ENCODE assay signal across 9 cellular contexts in the genomic region with DNA sequence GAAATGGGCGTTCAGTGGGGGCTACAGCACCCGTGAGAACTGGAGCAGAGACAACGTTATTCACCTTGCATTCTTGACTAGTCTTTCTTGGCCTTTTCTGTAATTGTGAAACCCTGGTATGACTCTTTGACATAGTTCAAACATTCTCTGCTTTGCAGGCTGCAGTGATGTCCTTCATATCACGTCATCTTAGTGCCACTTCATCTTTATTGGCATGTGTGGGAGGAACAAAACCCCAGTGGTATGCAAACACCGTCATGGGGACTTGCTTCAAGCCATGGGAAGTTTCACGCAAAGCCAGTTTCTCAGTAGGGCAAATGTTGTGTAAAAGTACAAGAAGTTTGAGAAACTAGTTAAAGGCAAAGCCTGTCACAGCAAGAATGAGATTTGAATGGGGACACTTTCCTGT. TPM values are rescaled to one million over a fixed set of nuclear protein-coding genes. Genes with fewer than 3 reads are reported as not detected.
A peak's percentile ranks its signal among the peaks of the same experiment; 100 is the strongest.
DNase-seq lines count a peak whose midpoint lies in the region; ATAC-seq, FAIRE-seq and TF ChIP-seq lines count a peak whose summit lies in the region.
"Had no signal": no experiment of that assay in that cellular context is flagged by ENCODE, and none has a peak within 500 bp of the region (broad histone marks: within the 10 kb centered on the region; RNA-seq: fewer than 3 reads in every experiment).

No MANE protein-coding gene starts in this region.

- no peaks in the 10 kb centered on the region; the same call in 1 of the 2 replicates for H3K9me1 ChIP-seq in IMR-90 (ENCODE audit: insufficient read depth, low read length)

- no peak; the same call in 1 of the 2 replicates for TF ChIP-seq POLR2A in GM12892 (IDR thresholded peaks at IDR 0.05; ENCODE audit: low read depth, low read length)
- TF ChIP-seq POLR2A in IMR-90 (IDR thresholded peaks at IDR 0.05; ENCODE audit: low read depth, low read length) = no peak
- TF ChIP-seq POLR2A in suprapubic skin (IDR thresholded peaks at IDR 0.05) = no peak

- H2BK15ac ChIP-seq in IMR-90 (ENCODE audit: low read depth, low read length) = no peak overlapping the region

- no peak for TF ChIP-seq EP300 in suprapubic skin (IDR thresholded peaks at IDR 0.05)

- no peak overlapping the region for H2BK120ac ChIP-seq in IMR-90 (ENCODE audit: low read depth, low read length)

- TF ChIP-seq RAD21 in IMR-90 (IDR thresholded peaks at IDR 0.05; ENCODE audit: low read length) = no peak

- peak overlapping the region; percentile 15 for H2AFZ ChIP-seq in IMR-90 (replicated peaks; ENCODE audit: low read length, poor library complexity)
- H2AFZ ChIP-seq in fibroblast of lung (ENCODE audit: low read length) = no peak overlapping the region

- H3K36me3 ChIP-seq in IMR-90 (ENCODE audit: control insufficient read depth, insufficient read depth, low read length) (no peaks in the 10 kb centered on the region), fibroblast of lung (ENCODE audit: control insufficient read depth, insufficient read depth, low read length) (no peaks in the 10 kb centered on the region), suprapubic skin (no peaks in the 10 kb centered on the region)

- no peak overlapping the region for H4K5ac ChIP-seq in IMR-90 (ENCODE audit: low read depth, low read length)

- H3K9me3 ChIP-seq in IMR-90 (ENCODE audit: control insufficient read depth, insufficient read depth, low read length) (no peaks in the 10 kb centered on the region), fibroblast of lung (ENCODE audit: control insufficient read depth, insufficient read depth, low read depth, low read length) (no peaks in the 10 kb centered on the region), suprapubic skin (no peaks in the 10 kb centered on the region)

- H3K27ac ChIP-seq in IMR-90 (ENCODE audit: insufficient read depth, low read length) = no peak overlapping the region
- H3K27ac ChIP-seq in fibroblast of lung (ENCODE audit: insufficient read depth, low read length) = no peak overlapping the region
- H3K27ac ChIP-seq in suprapubic skin = no peak overlapping the region

- no peak overlapping the region for H2BK5ac ChIP-seq in IMR-90 (ENCODE audit: low read depth, low read length, poor library complexity, severe bottlenecking)

- dilution Hi-C loops in IMR-90 (cut with HindIII; ENCODE audit: low sequenced_read_pairs, unreplicated experiment) = no loop called here

- H2BK20ac ChIP-seq in IMR-90 (ENCODE audit: low read depth, low read length) = no peak overlapping the region

- in situ Hi-C loops in IMR-90 (cut with MboI; ENCODE audit: low sequenced_read_pairs) = no loop called here

- no peaks in the 10 kb centered on the region for H3K79me1 ChIP-seq in IMR-90 (ENCODE audit: low read depth in 1 of 2, low read length in 2 of 2)

- H3K4ac ChIP-seq in IMR-90 (ENCODE audit: low read depth, low read length) = no peak overlapping the region

- POLR2A ChIA-PET in IMR-90 (lab: Charles Lee; ENCODE audit: unreplicated experiment) = no interaction called here

- ATAC-seq in GM21529 (IDR thresholded peaks at IDR 0.05; ENCODE audit: unreplicated experiment) = peak; percentile 95
- ATAC-seq in IMR-90 (ENCODE audit: low read depth) = no peak

- no CpG with 5 or more reads among the region's 6 CpGs for WGBS in IMR-90 (ENCODE audit: extremely low coverage in 2 of 2, insufficient read length in 1 of 2), 2 experiments
- 70% methylated on average over 6 of the region's 6 CpGs for WGBS in suprapubic skin

- H2AK9ac ChIP-seq in IMR-90 (replicated peaks; ENCODE audit: low read depth, low read length, poor library complexity) = no peak overlapping the region

- DNase-seq in GM12892 (ENCODE audit: insufficient read length) (peak; percentile 41), IMR-90 (peak; percentile 67), fibroblast of lung (ENCODE audit: low read depth in 2 of 2) (peak; percentile 7 to 35), NCI-H2029 treated with DMSO at 0.1 percent for 48 hours (lab: John Stamatoyannopoulos, UW) (no peak), suprapubic skin (ENCODE audit: low spot score in 2 of 2) (no peak), posterior vena cava (ENCODE audit: low spot score) (no peak), putamen (ENCODE audit: low spot score) (no peak)

- H3K4me3 ChIP-seq in IMR-90 (ENCODE audit: insufficient read depth, low read depth, low read length) (no peak overlapping the region), fibroblast of lung (replicated peaks in 1 of 4; ENCODE audit: control extremely low read depth in 1 of 4, insufficient read depth in 1 of 4, low read depth in 3 of 4, low read length in 4 of 4) (no peak overlapping the region), suprapubic skin (no peak overlapping the region)

- H4K20me1 ChIP-seq in IMR-90 (ENCODE audit: insufficient read depth, low read length) (no peaks in the 10 kb centered on the region), fibroblast of lung (ENCODE audit: control insufficient read depth, extremely low read depth, insufficient read depth, low read length) (no peaks in the 10 kb centered on the region)

- H3K14ac ChIP-seq in IMR-90 (replicated peaks; ENCODE audit: low read depth, low read length) = no peak overlapping the region

- no peaks in the 10 kb centered on the region for H3K79me2 ChIP-seq in fibroblast of lung (ENCODE audit: control insufficient read depth, insufficient read depth, low read length)

- CTCF ChIA-PET in IMR-90 (lab: Yijun Ruan, JAX) = no interaction called here

- H3K4me1 ChIP-seq in IMR-90 (ENCODE audit: control insufficient read depth, insufficient read depth, low read length) (no peaks in the 10 kb centered on the region), fibroblast of lung (ENCODE audit: control insufficient read depth, extremely low read depth, insufficient read depth, low read length) (no peaks in the 10 kb centered on the region), suprapubic skin (peaks cover 25% of the 10 kb centered on the region)

- H3K27me3 ChIP-seq in IMR-90 (ENCODE audit: control insufficient read depth, insufficient read depth, low read length) (peaks cover 9% of the 10 kb centered on the region), fibroblast of lung (ENCODE audit: control insufficient read depth, insufficient read depth, low read length) (peaks cover 6% of the 10 kb centered on the region), suprapubic skin (no peaks in the 10 kb centered on the region)

- intact Hi-C loops in IMR-90 (cut with micrococcal nuclease) (no loop called here), posterior vena cava (cut with DNase I) (no loop called here)

- FAIRE-seq in GM12892 (lab: Jason Lieb, UNC) = peak; percentile 95
- FAIRE-seq: endometrium had no signal

- no peak overlapping the region for H3K4me2 ChIP-seq in IMR-90 (ENCODE audit: low read depth, low read length)
- no peak overlapping the region for H3K4me2 ChIP-seq in fibroblast of lung (ENCODE audit: extremely low read depth, insufficient read depth, low read length)

- TF ChIP-seq CTCF in IMR-90 (conservative IDR thresholded peaks at IDR 0.05; ENCODE audit: low read depth, low read length) (no peak), fibroblast of lung (conservative IDR thresholded peaks at IDR 0.05 in 1 of 2, IDR thresholded peaks at IDR 0.05 in 1 of 2; ENCODE audit: low read depth in 1 of 2, low read length in 2 of 2) (no peak), suprapubic skin (IDR thresholded peaks at IDR 0.05) (no peak)

- H4K8ac ChIP-seq in IMR-90 (ENCODE audit: low read depth in 2 of 2, low read length in 2 of 2) = no peak overlapping the region

- peak overlapping the region; percentile 24; the same call in 1 of the 2 replicates for H3K23ac ChIP-seq in IMR-90 (ENCODE audit: low read depth, low read length)

- BruUV-seq in IMR-90 (replicated peaks; lab: Mats Ljungman, UMichigan) = no TSS peak

- no peak overlapping the region for H2AK5ac ChIP-seq in IMR-90 (ENCODE audit: low read depth, low read length)

- no peak overlapping the region for H3K9ac ChIP-seq in IMR-90 (ENCODE audit: low read depth, low read length)
- no peak overlapping the region for H3K9ac ChIP-seq in fibroblast of lung (ENCODE audit: insufficient read depth, low read length)

- no peak overlapping the region for H3K56ac ChIP-seq in IMR-90 (ENCODE audit: extremely low read depth, insufficient read depth, low read length)

- H4K91ac ChIP-seq in IMR-90 (ENCODE audit: insufficient read depth, low read depth, low read length) = no peak overlapping the region

- no peak overlapping the region for H3K18ac ChIP-seq in IMR-90 (ENCODE audit: low read depth, low read length)

TF ChIP-seq in IMR-90, 13 proteins besides CTCF, POLR2A, EP300 and RAD21 (continues in another document):
- TF ChIP-seq CEBPB (IDR thresholded peaks at IDR 0.05; ENCODE audit: low read depth, low read length) = peak; percentile 49; the same call in 1 of the 2 replicates
- no peak for TF ChIP-seq NFE2L2 (IDR thresholded peaks at IDR 0.05; ENCODE audit: low read depth, low read length)
- no peak for TF ChIP-seq FOS (IDR thresholded peaks at IDR 0.05; ENCODE audit: low read depth, low read length)
- TF ChIP-seq MAFK (IDR thresholded peaks at IDR 0.05; ENCODE audit: low read depth, low read length) = no peak

RNA-seq across cellular contexts. Expression of a gene that starts 20.2 kb away (rescaled TPM):
- 17.3 TPM for polyA plus RNA-seq in GM12892 (2012; ENCODE audit: missing spikeins)
- 10.0 and 10.6 TPM in 2 replicates for total RNA-seq in IMR-90 (2012; rRNA removed)
- 4.2 and 4.7 TPM in 2 replicates for polyA plus RNA-seq in IMR-90 (2012; rRNA removed)
- 2.3 and 2.7 TPM in 2 replicates for polyA plus RNA-seq in IMR-90 (2012; cell fraction: cytosol; rRNA removed)
- polyA plus RNA-seq in IMR-90 (2012; cell fraction: nucleus; rRNA removed; ENCODE audit: low replicate concordance) = 2.7 and 4.1 TPM in 2 replicates
- total RNA-seq in fibroblast of lung = 15.2 TPM in 2 replicates
- 9.4 and 10.4 TPM in 2 replicates for polyA plus RNA-seq in fibroblast of lung
- 7.3 TPM in 2 replicates for polyA plus RNA-seq in fibroblast of lung (2012)
- polyA minus RNA-seq in fibroblast of lung (ENCODE audit: low replicate concordance) = 14.7 and 14.9 TPM in 2 replicates
- 10 to 100 TPM; 20.3 to 33.2 (median 24.8) TPM for total RNA-seq in suprapubic skin
- 10 to 100 TPM; 14.8 to 19.5 TPM for total RNA-seq in posterior vena cava

RNA-seq across cellular contexts. Expression of a gene that starts 28.8 kb away (rescaled TPM):
- 11.0 TPM for polyA plus RNA-seq in GM12892 (2012; ENCODE audit: missing spikeins)
- total RNA-seq in IMR-90 (2012; rRNA removed) = 19.0 and 32.5 TPM in 2 replicates
- 10.4 and 11.5 TPM in 2 replicates for polyA plus RNA-seq in IMR-90 (2012; rRNA removed)
- 3.6 and 3.7 TPM in 2 replicates for polyA plus RNA-seq in IMR-90 (2012; cell fraction: cytosol; rRNA removed)
- polyA plus RNA-seq in IMR-90 (2012; cell fraction: nucleus; rRNA removed; ENCODE audit: low replicate concordance) = 1.3 and 5.0 TPM in 2 replicates
- total RNA-seq in fibroblast of lung = 46.7 and 59.5 TPM in 2 replicates
- polyA plus RNA-seq in fibroblast of lung = 28.8 and 35.9 TPM in 2 replicates
- 23.0 and 28.9 TPM in 2 replicates for polyA plus RNA-seq in fibroblast of lung (2012)
- polyA minus RNA-seq in fibroblast of lung (ENCODE audit: low replicate concordance) = 5.8 and 12.3 TPM in 2 replicates
- total RNA-seq in suprapubic skin = 10 to 100 TPM; 31.0 to 45.6 (median 41.2) TPM
- total RNA-seq in posterior vena cava = 10 to 100 TPM; 30.3 to 30.6 TPM

Comparison
In these comparisons a context has a peak if more than half of its experiments do, and no peak if none do; other contexts are left out.
1. DNase-seq: peak in GM12892 (single experiment), IMR-90 (single experiment) and fibroblast of lung (2 of 2); none in NCI-H2029 treated with DMSO at 0.1 percent for 48 hours (single experiment), suprapubic skin (0 of 2), posterior vena cava (single experiment) and putamen (single experiment).